ENCODE assay signal across 35 cellular contexts in genomic region chr19:23560051-23560450, GRCh38.
"Had no signal": no experiment of that assay in that cellular context is flagged by ENCODE, and none has a peak within 500 bp of the region (broad histone marks: within the 10 kb centered on the region; RNA-seq: fewer than 3 reads in every experiment).

No MANE protein-coding gene starts in this region.

- H3K27me3 ChIP-seq: MG63 had no signal

- H3K4me2 ChIP-seq: KMS-11 had no signal

- H3K36me3 ChIP-seq: MG63 had no signal

- H3K4me3 ChIP-seq: MG63 had no signal

- H3K9ac ChIP-seq: KMS-11 had no signal

- H3K27ac ChIP-seq: KMS-11 had no signal

- DNase-seq: Karpas-422, Kasumi-1, MG63, MM.1S, MV-4-11, NCI-H1048, NCI-H1092, NCI-H1092 treated with DMSO at 0.1 percent for 48 hours, NCI-H1105, NCI-H1105 treated with DMSO at 0.1 percent for 48 hours, NCI-H1417, NCI-H1417 treated with DMSO at 0.1 percent for 48 hours, NCI-H1436, NCI-H1436 treated with DMSO at 0.1 percent for 48 hours, NCI-H146, NCI-H1694, NCI-H1694 treated with DMSO at 0.1 percent for 48 hours, NCI-H187, NCI-H187 treated with DMSO at 0.1 percent for 48 hours, NCI-H1930, NCI-H2029, NCI-H2029 treated with DMSO at 0.1 percent for 48 hours, NCI-H2081, NCI-H2081 treated with DMSO at 0.1 percent for 48 hours, NCI-H2107, NCI-H2171, NCI-H2171 treated with DMSO at 0.1 percent for 48 hours, NCI-H2227 treated with DMSO at 0.1 percent for 48 hours, NCI-H226, NCI-H345, NCI-H446, NCI-H446 treated with DMSO at 0.1 percent for 48 hours, NCI-H510A, NCI-H510A treated with DMSO at 0.1 percent for 48 hours had no signal

- H3K9me3 ChIP-seq: MG63 had no signal
